In genomic region chr1:42737257-42737656, GRCh38 we compare ENCODE assay signal across 9 cellular contexts. TPM values are rescaled to one million over a fixed set of nuclear protein-coding genes. Genes with fewer than 3 reads are reported as not detected.
DNase-seq lines count a peak whose midpoint lies in the region; ATAC-seq and TF ChIP-seq lines count a peak whose summit lies in the region.
"Had no signal": no experiment of that assay in that cellular context is flagged by ENCODE, and none has a peak within 500 bp of the region (broad histone marks: within the 10 kb centered on the region; RNA-seq: fewer than 3 reads in every experiment).

No MANE protein-coding gene starts in this region.

- H3K4me1 Mint-ChIP-seq in chondrocyte (ENCODE audit: low read depth) = peaks cover 6% of the 10 kb centered on the region

- no peak overlapping the region for H3K4me3 ChIP-seq in prostate gland

- no peak overlapping the region for H3K27ac Mint-ChIP-seq in chondrocyte (ENCODE audit: unreplicated experiment)

- WGBS in prostate gland = 30% methylated on average over 5 of the region's 5 CpGs

- intact Hi-C loops in prostate gland (cut with DNase I) = no loop called here

- no peaks in the 10 kb centered on the region for H3K27me3 ChIP-seq in prostate gland (replicated peaks; ENCODE audit: insufficient read depth)

- peak; percentile 37 for DNase-seq in NCI-H2107 treated with DMSO at 0.1 percent for 48 hours (lab: John Stamatoyannopoulos, UW; ENCODE audit: unreplicated experiment)
- no peak for DNase-seq in NCI-H2107 (lab: John Stamatoyannopoulos, UW)
- peak; percentile 30 for DNase-seq in NCI-H69 (lab: John Stamatoyannopoulos, UW)
- DNase-seq in chondrocyte (ENCODE audit: low spot score) = no peak
- peak; percentile 85 for DNase-seq in prostate gland (ENCODE audit: low spot score)
- no peak for DNase-seq in H4 (ENCODE audit: low spot score)
- DNase-seq: occipital lobe had no signal

- H3K27ac ChIP-seq in prostate gland = peak overlapping the region in 1 of 2 donors; percentile 1

- no peak overlapping the region for H3K4me3 Mint-ChIP-seq in chondrocyte (ENCODE audit: unreplicated experiment)

- H3K9me3 ChIP-seq in prostate gland = no peaks in the 10 kb centered on the region

- TF ChIP-seq CTCF in chondrocyte (IDR thresholded peaks at IDR 0.05) (peak; percentile 35), prostate gland (IDR thresholded peaks at IDR 0.05) (peak in 2 of 4 experiments; percentile 27 to 37)

- H3K36me3 ChIP-seq in prostate gland = no peaks in the 10 kb centered on the region

- ATAC-seq in HG02884 (IDR thresholded peaks at IDR 0.05; ENCODE audit: unreplicated experiment) = no peak
- ATAC-seq in HG03439 (IDR thresholded peaks at IDR 0.05; ENCODE audit: unreplicated experiment) = no peak

- no peaks in the 10 kb centered on the region for H3K36me3 Mint-ChIP-seq in chondrocyte (ENCODE audit: low read depth)

- H3K27me3 Mint-ChIP-seq in chondrocyte (ENCODE audit: low read depth) = no peaks in the 10 kb centered on the region

- no peaks in the 10 kb centered on the region for H3K4me1 ChIP-seq in prostate gland (replicated peaks)

- H3K9me3 Mint-ChIP-seq in chondrocyte (ENCODE audit: low read depth) = no peaks in the 10 kb centered on the region

- TF ChIP-seq POLR2A in prostate gland (IDR thresholded peaks at IDR 0.05) = no peak

RNA-seq across cellular contexts. Expression of gene CLDN19, which starts 2.8 kb away (rescaled TPM):
- total RNA-seq in chondrocyte (not detected in 3 replicates), prostate gland (1 to 10 TPM; 1.1 to 1.5 TPM)
- total RNA-seq in H4 (2014; rRNA removed; shearing (Covaris generic)) = not detected in 2 replicates
- total RNA-seq: occipital lobe had no signal

RNA-seq across cellular contexts. Expression of gene P3H1, which starts 29.6 kb away (rescaled TPM):
- total RNA-seq in chondrocyte = 256 to 288 TPM (median 278 TPM) in 3 replicates
- total RNA-seq in prostate gland = 10 to 100 TPM; 21.0 to 52.1 TPM
- total RNA-seq in H4 (2014; rRNA removed; shearing (Covaris generic)) = 172 and 184 TPM in 2 replicates

RNA-seq across cellular contexts. Expression of gene C1orf50, which starts 29.8 kb away (rescaled TPM):
- total RNA-seq in chondrocyte = 6.7 to 6.9 TPM (median 6.7 TPM) in 3 replicates
- total RNA-seq in prostate gland = 1 to 10 TPM; 3.3 to 3.6 TPM
- total RNA-seq in H4 (2014; rRNA removed; shearing (Covaris generic)) = 1.5 and 5.8 TPM in 2 replicates

RNA-seq across cellular contexts. Expression of gene TMEM269, which starts 47.5 kb away (rescaled TPM):
- total RNA-seq in chondrocyte = 0.20 to 0.70 TPM (median 0.23 TPM) in 3 replicates
- under 1 TPM; 0.14 to 0.62 TPM for total RNA-seq in prostate gland
- 0.04 and 0.08 TPM in 2 replicates for total RNA-seq in H4 (2014; rRNA removed; shearing (Covaris generic))

RNA-seq across cellular contexts. Expression of gene YBX1, which starts 55.0 kb away (rescaled TPM):
- 582 to 659 TPM (median 593 TPM) in 3 replicates for total RNA-seq in chondrocyte
- 100 to 1,000 TPM; 325 to 406 TPM for total RNA-seq in prostate gland
- total RNA-seq in H4 (2014; rRNA removed; shearing (Covaris generic)) = 1,356 and 1,447 TPM in 2 replicates

Comparison
In these comparisons a context has a peak if more than half of its experiments do, and no peak if none do; other contexts are left out.
1. DNase-seq: peak in NCI-H2107 treated with DMSO at 0.1 percent for 48 hours (single experiment), NCI-H69 (single experiment) and prostate gland (single experiment); none in NCI-H2107 (single experiment), chondrocyte (single experiment) and H4 (single experiment).